Comparison of ENCODE assay signal across 25 cellular contexts in the genomic region with DNA sequence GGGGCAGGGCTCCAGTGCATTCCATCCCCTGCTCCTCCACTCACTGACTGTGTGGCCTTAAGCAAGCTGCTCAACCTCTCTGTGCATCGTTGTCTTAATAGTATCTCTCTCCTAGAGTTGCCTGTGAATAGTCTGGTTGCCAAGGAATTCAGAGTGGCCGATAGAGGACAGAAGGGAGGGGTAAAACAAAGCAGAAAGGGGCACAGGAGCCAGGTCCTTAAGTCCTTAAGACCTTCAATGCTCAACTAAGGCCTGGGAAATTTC. TPM values are rescaled to one million over a fixed set of nuclear protein-coding genes. Genes with fewer than 3 reads are reported as not detected.
"Had no signal": no experiment of that assay in that cellular context is flagged by ENCODE, and none has a peak within 500 bp of the region (broad histone marks: within the 10 kb centered on the region; RNA-seq: fewer than 3 reads in every experiment).

No MANE protein-coding gene starts in this region.

- FAIRE-seq: TTC549 had no signal

- H3K36me3 Mint-ChIP-seq: activated naive CD8-positive, alpha-beta T cell treated with anti-CD3 and anti-CD28 coated beads, Interleukin-2, amount 10 ng/mL, durations not matched to agents 7 days and 5 days; naive B cell had no signal

- H3K4me2 ChIP-seq: SK-N-SH had no signal

- H3K9ac ChIP-seq: SK-N-SH had no signal

- H3K36me3 ChIP-seq: esophagus muscularis mucosa, gastrocnemius medialis, lower lobe of right lung, sigmoid colon, suprapubic skin, transverse colon, vagina, WERI-Rb-1 had no signal

- DNase-seq: activated CD4-positive, CD25-positive, alpha-beta regulatory T cell treated with anti-CD3 and anti-CD28 coated beads, Interleukin-2, amount 50 U/mL, for 72 hours; activated CD8-positive, alpha-beta memory T cell treated with anti-CD3 and anti-CD28 coated beads, Interleukin-2, amount 50 U/mL, for 48 hours; activated gamma-delta T cell treated with Interleukin-2 at 50 U/mL for 16 hours; activated T-cell treated with anti-CD3 and anti-CD28 coated beads, Interleukin-2, amount 50 U/mL, for 72 hours; amygdala; cerebellar nuclear complex; gastrocnemius medialis; hippocampal formation; left colon; lower lobe of right lung; naive B cell; occipital lobe; sigmoid colon; SK-N-SH; stimulated activated CD4-positive, alpha-beta T cell treated with anti-CD3 and anti-CD28 coated beads, Interleukin-2, amount 100 ng/mL, for 48 hours; stimulated activated naive CD8-positive, alpha-beta T cell treated with anti-CD3 and anti-CD28 coated beads, Interleukin-15, Interleukin-2, amounts not matched to agents 100 U/mL and 50 U/mL, for 24 hours; transverse colon; WERI-Rb-1 had no signal

- ATAC-seq: activated T-cell treated with anti-CD3 and anti-CD28 coated beads, Interleukin-2, amount 50 U/mL, for 72 hours; gastrocnemius medialis; left colon; lower lobe of right lung; stimulated activated naive CD8-positive, alpha-beta T cell treated with anti-CD3 and anti-CD28 coated beads, Interleukin-15, Interleukin-2, amounts not matched to agents 100 U/mL and 50 U/mL, for 24 hours had no signal

- H3K27me3 Mint-ChIP-seq: activated naive CD8-positive, alpha-beta T cell treated with anti-CD3 and anti-CD28 coated beads, Interleukin-2, amount 10 ng/mL, durations not matched to agents 7 days and 5 days; naive B cell had no signal

- H3K9me3 Mint-ChIP-seq: activated naive CD8-positive, alpha-beta T cell treated with anti-CD3 and anti-CD28 coated beads, Interleukin-2, amount 10 ng/mL, durations not matched to agents 7 days and 5 days; activated T-cell treated with anti-CD3 and anti-CD28 coated beads, Interleukin-2, amount 50 U/mL, for 72 hours; naive B cell; neural crest cell had no signal

- H3K27me3 ChIP-seq: gastrocnemius medialis, suprapubic skin, transverse colon, vagina had no signal

- H3K4me3 ChIP-seq: coronary artery, esophagus muscularis mucosa, gastrocnemius medialis, lower lobe of right lung, sigmoid colon, suprapubic skin, transverse colon, vagina had no signal

- H3K4me1 Mint-ChIP-seq: neural crest cell had no signal

- H3K9me3 ChIP-seq: esophagus muscularis mucosa, gastrocnemius medialis, lower lobe of right lung, sigmoid colon, SK-N-SH, suprapubic skin, transverse colon, vagina had no signal

- H3K27ac ChIP-seq: coronary artery, esophagus muscularis mucosa, gastrocnemius medialis, lower lobe of right lung, sigmoid colon, suprapubic skin, transverse colon, vagina, WERI-Rb-1 had no signal

- H3K4me3 Mint-ChIP-seq: activated naive CD8-positive, alpha-beta T cell treated with anti-CD3 and anti-CD28 coated beads, Interleukin-2, amount 10 ng/mL, durations not matched to agents 7 days and 5 days; activated T-cell treated with anti-CD3 and anti-CD28 coated beads, Interleukin-2, amount 50 U/mL, for 72 hours; neural crest cell had no signal

- H3K4me1 ChIP-seq: sigmoid colon, vagina had no signal

RNA-seq across cellular contexts. Expression of a gene that starts 13.7 kb away (rescaled TPM):
- total RNA-seq: activated naive CD8-positive, alpha-beta T cell treated with anti-CD3 and anti-CD28 coated beads, Interleukin-2, amount 10 ng/mL, durations not matched to agents 7 days and 5 days; occipital lobe had no signal
